16 cellular contexts compared by ENCODE assay signal in genomic region chr1:213041443-213041842, GRCh38. TPM values are rescaled to one million over a fixed set of nuclear protein-coding genes. Genes with fewer than 3 reads are reported as not detected.
DNase-seq lines count a peak whose midpoint lies in the region; ATAC-seq and TF ChIP-seq lines count a peak whose summit lies in the region.
"Had no signal": no experiment of that assay in that cellular context is flagged by ENCODE, and none has a peak within 500 bp of the region (broad histone marks: within the 10 kb centered on the region; RNA-seq: fewer than 3 reads in every experiment).

No MANE protein-coding gene starts in this region.

- no peaks in the 10 kb centered on the region for H4K20me1 ChIP-seq in GM23248 (ENCODE audit: insufficient read depth)

- TF ChIP-seq CTCF in choroid plexus epithelial cell (conservative IDR thresholded peaks at IDR 0.05; ENCODE audit: low read depth, low read length) (no peak), vagina (IDR thresholded peaks at IDR 0.05) (no peak)

- intact Hi-C loops in Right ventricle myocardium inferior (cut with DNase I) = no loop called here
- intact Hi-C loops in vagina (cut with DNase I) = no loop called here

- no peaks in the 10 kb centered on the region for H3K79me2 ChIP-seq in GM23248 (ENCODE audit: insufficient read depth)

- peaks cover 8% of the 10 kb centered on the region; the same call in 1 of the 2 replicates for H3F3A ChIP-seq in GM23248 (ENCODE audit: insufficient read depth)

- no peaks in the 10 kb centered on the region for H3K36me3 ChIP-seq in GM23248 (ENCODE audit: low read depth)
- H3K36me3 ChIP-seq in vagina = no peaks in the 10 kb centered on the region
- H3K36me3 ChIP-seq: lower lobe of right lung, transverse colon had no signal

- H3K27me3 ChIP-seq in GM23248 (replicated peaks; ENCODE audit: insufficient read depth) = no peaks in the 10 kb centered on the region
- H3K27me3 ChIP-seq in vagina = no peaks in the 10 kb centered on the region

- H3K9ac ChIP-seq in GM23248 = no peak overlapping the region

- no peak for TF ChIP-seq POLR2A in vagina (IDR thresholded peaks at IDR 0.05)

- WGBS in GM23248 (ENCODE audit: low coverage in 1 of 2, low lambda C conversion rate in 2 of 2, missing lambda C conversion rate in 2 of 2), 2 experiments = 32 to 52% methylated on average over 1 of the region's 1 CpG

- in situ Hi-C loops in GM23248 (cut with MboI) = no loop called here

- H3K9me3 ChIP-seq in GM23248 (ENCODE audit: low read depth) (no peaks in the 10 kb centered on the region), vagina (no peaks in the 10 kb centered on the region)
- H3K9me3 ChIP-seq: lower lobe of right lung, transverse colon had no signal

- peak; percentile 64 for DNase-seq in GM23248
- peak; percentile 65 for DNase-seq in NCI-H1048 (lab: John Stamatoyannopoulos, UW)
- DNase-seq in choroid plexus epithelial cell (ENCODE audit: low read depth) = peak; percentile 84
- peak; percentile 24 for DNase-seq in renal cortical epithelial cell (ENCODE audit: low read depth)
- DNase-seq in Right ventricle myocardium inferior (ENCODE audit: missing footprints) = no peak
- no peak for DNase-seq in activated CD4-positive, alpha-beta T cell treated with anti-CD3 and anti-CD28 coated beads for 48 hours
- DNase-seq in vagina (ENCODE audit: extremely low spot score in 2 of 2) = no peak
- DNase-seq: activated CD8-positive, alpha-beta memory T cell treated with anti-CD3 and anti-CD28 coated beads, Interleukin-2, amount 50 U/mL, for 4 hours; activated naive CD4-positive, alpha-beta T cell treated with anti-CD3 and anti-CD28 coated beads, Interleukin-2, amount 10 ng/mL, durations not matched to agents 7 days and 5 days; CD8-positive, alpha-beta T cell; GF-D8; lower lobe of right lung; NCI-H510A treated with DMSO at 0.1 percent for 48 hours; stimulated activated CD4-positive, alpha-beta T cell treated with anti-CD3 and anti-CD28 coated beads, Interleukin-2, amount 100 ng/mL, for 48 hours; transverse colon had no signal

- no peaks in the 10 kb centered on the region for H3K9me2 ChIP-seq in GM23248 (ENCODE audit: insufficient read depth)

- H3K4me3 ChIP-seq in GM23248 (no peak overlapping the region), choroid plexus epithelial cell (ENCODE audit: low read depth, low read length) (no peak overlapping the region), vagina (no peak overlapping the region)
- H3K4me3 ChIP-seq: lower lobe of right lung, SK-N-MC, transverse colon had no signal

- H3K4me1 ChIP-seq in GM23248 (ENCODE audit: insufficient read depth) (peaks cover 8% of the 10 kb centered on the region; the same call in 1 of the 2 replicates), vagina (no peaks in the 10 kb centered on the region)
- H3K4me1 ChIP-seq: lower lobe of right lung, transverse colon had no signal

- no peak overlapping the region for H2AFZ ChIP-seq in GM23248

- H3K27ac ChIP-seq in GM23248 (no peak overlapping the region), vagina (no peak overlapping the region)
- H3K27ac ChIP-seq: lower lobe of right lung, SK-N-MC, transverse colon had no signal

- no peak overlapping the region for H3K4me2 ChIP-seq in GM23248 (ENCODE audit: unreplicated experiment)

- no peak for ATAC-seq in Right ventricle myocardium inferior
- ATAC-seq: CD8-positive, alpha-beta T cell; lower lobe of right lung had no signal

RNA-seq across cellular contexts. Expression of gene RPS6KC1, which starts 9.6 kb away (rescaled TPM):
- 16.4 and 27.2 TPM in 2 replicates for total RNA-seq in GM23248 (2014; rRNA removed; shearing (Covaris generic))
- polyA plus RNA-seq in GM23248 (2016; fragmentation: Nextera tagmentation; extraction: Ambion mirVana) = 16.8 and 18.9 TPM in 2 replicates
- total RNA-seq in renal cortical epithelial cell (25.5 and 28.2 TPM in 2 replicates), Right ventricle myocardium inferior (10.8 TPM), vagina (14.2 TPM)

RNA-seq across cellular contexts. Expression of gene ANGEL2, which starts 25.8 kb away (rescaled TPM):
- total RNA-seq in GM23248 (2014; rRNA removed; shearing (Covaris generic)) = 28.5 and 39.2 TPM in 2 replicates
- polyA plus RNA-seq in GM23248 (2016; fragmentation: Nextera tagmentation; extraction: Ambion mirVana) = 19.7 and 22.5 TPM in 2 replicates
- total RNA-seq in renal cortical epithelial cell (43.7 and 44.3 TPM in 2 replicates), Right ventricle myocardium inferior (14.3 TPM), vagina (55.2 TPM)

Comparison
In these comparisons a context has a peak if more than half of its experiments do, and no peak if none do; other contexts are left out.
1. DNase-seq: peak in GM23248 (single experiment), NCI-H1048 (single experiment), choroid plexus epithelial cell (single experiment) and renal cortical epithelial cell (single experiment); none in Right ventricle myocardium inferior (single experiment), activated CD4-positive, alpha-beta T cell treated with anti-CD3 and anti-CD28 coated beads for 48 hours (single experiment) and vagina (0 of 2).